Comparison of ENCODE assay signal across 8 cellular contexts in genomic region chr19:38647368-38647965, GRCh38. TPM values are rescaled to one million over a fixed set of nuclear protein-coding genes. Genes with fewer than 3 reads are reported as not detected.
A peak's percentile ranks its signal among the peaks of the same experiment; 100 is the strongest.
DNase-seq lines count a peak whose midpoint lies in the region; ATAC-seq and TF ChIP-seq lines count a peak whose summit lies in the region.

Gene ACTN4, plus strand, starts transcription at chr19:38647649. Its CDS starts 97 bp downstream, at chr19:38647746.

- ATAC-seq in GM18909 (IDR thresholded peaks at IDR 0.05; ENCODE audit: poor library complexity, unreplicated experiment) (peak; percentile 88), HG03159 (IDR thresholded peaks at IDR 0.05; ENCODE audit: unreplicated experiment) (peak; percentile 87), activated B cell treated with CpG ODN at 0.5 μM for 24 hours (ENCODE audit: low read depth) (peak; percentile 91)

- intact Hi-C loops in activated B cell treated with CpG ODN at 0.5 μM for 24 hours (cut with micrococcal nuclease): loop anchor here (1.0 to 5.0 kb wide), 7 partner anchors 10 to 283 kb away; partner anchors contain the start of genes ECH1, EIF3K, MRPS12 and SARS2

- H3K9me3 Mint-ChIP-seq in activated B cell treated with CpG ODN at 0.5 μM for 24 hours (no peaks in the 10 kb centered on the region), immature natural killer cell (no peaks in the 10 kb centered on the region)

- CTCF ChIA-PET in activated B cell treated with CpG ODN at 0.5 μM for 24 hours (lab: Charles Lee): interaction anchor here (0.8 to 2.1 kb wide), 5 partner anchors 11 to 284 kb away, joined by 3 to 10 read pairs (median 3); partner anchors contain the start of gene FAM98C

- H3K36me3 Mint-ChIP-seq in activated B cell treated with CpG ODN at 0.5 μM for 24 hours (ENCODE audit: low read depth) (peaks cover 13% of the 10 kb centered on the region), immature natural killer cell (no peaks in the 10 kb centered on the region)

- H3K27me3 Mint-ChIP-seq in activated B cell treated with CpG ODN at 0.5 μM for 24 hours: no peaks in the 10 kb centered on the region
- H3K27me3 Mint-ChIP-seq in immature natural killer cell (ENCODE audit: low read depth in 3 of 3): peaks cover 4 to 16% (median 9%) of the 10 kb centered on the region in 3 donors

- H3K4me1 Mint-ChIP-seq in activated B cell treated with CpG ODN at 0.5 μM for 24 hours (peaks cover 42% of the 10 kb centered on the region), immature natural killer cell (peaks cover 46% of the 10 kb centered on the region in 2 donors)

- H3K4me3 ChIP-seq in cardiac fibroblast (replicated peaks in 1 of 2; ENCODE audit: low read depth in 2 of 2, low read length in 2 of 2): peak within 1 kb of the TSS; percentile 79 to 99

- DNase-seq in AG08396 (ENCODE audit: low spot score) (peak; percentile 98), NCI-H2227 treated with DMSO at 0.1 percent for 48 hours (lab: John Stamatoyannopoulos, UW) (peak; percentile 100), activated B cell treated with CpG ODN at 0.5 μM for 24 hours (peak; percentile 100), cardiac fibroblast (ENCODE audit: low read depth in 2 of 2) (peak; percentile 97 to 98), immature natural killer cell (peak; percentile 100), smooth muscle cell of the brain vasculature (ENCODE audit: low read depth, low spot score) (peak; percentile 93)

- peak within 1 kb of the TSS; percentile 95 for H3K4me3 Mint-ChIP-seq in activated B cell treated with CpG ODN at 0.5 μM for 24 hours
- H3K4me3 Mint-ChIP-seq in immature natural killer cell: peak within 1 kb of the TSS; percentile 92 to 100 (median 96)

- POLR2A ChIA-PET in activated B cell treated with CpG ODN at 0.5 μM for 24 hours (lab: Charles Lee): interaction anchor here (0.5 to 4.2 kb wide), 27 partner anchors 9 to 1756 kb away, joined by 3 to 21 read pairs (median 4); partner anchors contain the start of genes ECH1, EIF3K, FAM98C and MAP4K1

- H3K27ac Mint-ChIP-seq in activated B cell treated with CpG ODN at 0.5 μM for 24 hours (peak within 1 kb of the TSS; percentile 82), immature natural killer cell (peak within 1 kb of the TSS; percentile 86 to 95 (median 93))

- no peak for TF ChIP-seq CTCF in activated B cell treated with CpG ODN at 0.5 μM for 24 hours (IDR thresholded peaks at IDR 0.05)
- TF ChIP-seq CTCF in cardiac fibroblast (IDR thresholded peaks at IDR 0.05; ENCODE audit: low read depth, low read length): no peak

RNA-seq across cellular contexts. Expression of gene ACTN4, which starts in this region (rescaled TPM):
- total RNA-seq in activated B cell treated with CpG ODN at 0.5 μM for 24 hours: 197 and 198 TPM in 2 replicates
- polyA plus RNA-seq in immature natural killer cell: 10 to 100 TPM in 2 of 3 donors, 1 to 10 TPM in 1; 8.5 to 68.3 (median 17.4) TPM

Comparison
In these comparisons a context has a peak if more than half of its experiments do, and no peak if none do; other contexts are left out.
1. Peak in every context shown above with its lines: DNase-seq, ATAC-seq and H3K4me3 ChIP-seq.